Comparison of ENCODE assay signal across 19 cellular contexts in genomic region chr10:14698487-14699170, GRCh38.
DNase-seq lines count a peak whose midpoint lies in the region; ATAC-seq and TF ChIP-seq lines count a peak whose summit lies in the region.
"Had no signal": no experiment of that assay in that cellular context is flagged by ENCODE, and none has a peak within 500 bp of the region (broad histone marks: within the 10 kb centered on the region; RNA-seq: fewer than 3 reads in every experiment).

No MANE protein-coding gene starts in this region.

- no peak overlapping the region for H4K91ac ChIP-seq in trophoblast cell (ENCODE audit: low read depth, low read length)

- no CpG with 5 or more reads among the region's 8 CpGs for WGBS in trophoblast cell (ENCODE audit: extremely low coverage, insufficient coverage, insufficient read length)
- 66 to 71% methylated on average over 8 of the region's 8 CpGs for WGBS in heart right ventricle, 2 donors

- ATAC-seq in GM19035 (IDR thresholded peaks at IDR 0.05; ENCODE audit: unreplicated experiment) (no peak), HG03342 (IDR thresholded peaks at IDR 0.05; ENCODE audit: unreplicated experiment) (no peak), heart right ventricle (no peak)
- ATAC-seq: lower lobe of right lung had no signal

- H4K12ac ChIP-seq in trophoblast cell (ENCODE audit: low read depth, low read length) = no peak overlapping the region

- H3K4me2 ChIP-seq in MM.1S (ENCODE audit: low read depth, low read length) (no peak overlapping the region), trophoblast cell (ENCODE audit: low read length) (no peak overlapping the region)

- H3K4me3 ChIP-seq in GM12865 (ENCODE audit: low read depth, low read length) (no peak overlapping the region), MM.1S (ENCODE audit: low read length) (no peak overlapping the region), cardiac fibroblast (replicated peaks in 1 of 2; ENCODE audit: low read depth in 2 of 2, low read length in 2 of 2) (no peak overlapping the region), trophoblast cell (ENCODE audit: low read depth, low read length) (no peak overlapping the region), heart right ventricle (no peak overlapping the region)
- H3K4me3 ChIP-seq: lower lobe of right lung, upper lobe of left lung had no signal

- no peak overlapping the region for H3K18ac ChIP-seq in trophoblast cell (ENCODE audit: low read length)

- no peak overlapping the region for H3K14ac ChIP-seq in trophoblast cell (ENCODE audit: low read length)

- no peak overlapping the region for H2BK120ac ChIP-seq in trophoblast cell (ENCODE audit: insufficient read depth, low read length, poor library complexity)

- H2AFZ ChIP-seq in MM.1S (ENCODE audit: low read length) (no peak overlapping the region; the same call in 1 of the 2 replicates), trophoblast cell (ENCODE audit: insufficient read depth, low read length, poor library complexity) (no peak overlapping the region)

- no peak overlapping the region for H3K9ac ChIP-seq in MM.1S (ENCODE audit: low read length)
- peak overlapping the region; percentile 9 for H3K9ac ChIP-seq in trophoblast cell (ENCODE audit: low read length)

- no peaks in the 10 kb centered on the region for H3F3A ChIP-seq in MM.1S (ENCODE audit: insufficient read depth, low read length)

- H3K79me2 ChIP-seq in MM.1S (ENCODE audit: low read length) (no peaks in the 10 kb centered on the region), trophoblast cell (ENCODE audit: control insufficient read depth, insufficient read depth, low read length, poor library complexity) (no peaks in the 10 kb centered on the region)

- peaks cover 2% of the 10 kb centered on the region for H3K79me1 ChIP-seq in trophoblast cell (ENCODE audit: low read length)

- H4K20me1 ChIP-seq in MM.1S (ENCODE audit: insufficient read depth, low read length) = no peaks in the 10 kb centered on the region

- no peak overlapping the region for H4K8ac ChIP-seq in trophoblast cell (ENCODE audit: low read depth, low read length)

- no peaks in the 10 kb centered on the region for H3K9me2 ChIP-seq in MM.1S (replicated peaks; ENCODE audit: insufficient read depth, low read length)

- no peak overlapping the region for H2BK12ac ChIP-seq in trophoblast cell (ENCODE audit: low read length)

- H3K27me3 ChIP-seq in MM.1S (replicated peaks; ENCODE audit: insufficient read depth, low read length) (no peaks in the 10 kb centered on the region), trophoblast cell (ENCODE audit: insufficient read depth, low read length) (no peaks in the 10 kb centered on the region), heart right ventricle (no peaks in the 10 kb centered on the region)
- H3K27me3 ChIP-seq: upper lobe of left lung had no signal

- H3K27ac ChIP-seq in MM.1S (ENCODE audit: low read length) (no peak overlapping the region), trophoblast cell (ENCODE audit: low read depth, low read length) (no peak overlapping the region), heart right ventricle (no peak overlapping the region)
- H3K27ac ChIP-seq: lower lobe of right lung, upper lobe of left lung, VCaP had no signal

- no peak overlapping the region for H2BK5ac ChIP-seq in trophoblast cell (ENCODE audit: low read depth, low read length, poor library complexity)

- no peak for TF ChIP-seq CTCF in GM12865 (IDR thresholded peaks at IDR 0.05; ENCODE audit: insufficient read depth, low read depth, low read length, missing control alignments)
- no peak for TF ChIP-seq CTCF in MM.1S (IDR thresholded peaks at IDR 0.05; ENCODE audit: low read length)
- no peak for TF ChIP-seq CTCF in cardiac fibroblast (IDR thresholded peaks at IDR 0.05; ENCODE audit: low read depth, low read length)
- no peak for TF ChIP-seq CTCF in heart right ventricle (IDR thresholded peaks at IDR 0.05)

- DNase-seq in GM12865 (ENCODE audit: low read depth) = peak; percentile 34
- peak; percentile 16 for DNase-seq in MM.1S
- peak; percentile 31 to 33 for DNase-seq in cardiac fibroblast (ENCODE audit: low read depth in 2 of 2)
- DNase-seq in trophoblast cell = peak; percentile 48 to 62
- no peak for DNase-seq in heart right ventricle
- DNase-seq in activated CD8-positive, alpha-beta memory T cell treated with anti-CD3 and anti-CD28 coated beads for 24 hours = no peak
- DNase-seq: activated CD8-positive, alpha-beta memory T cell treated with anti-CD3 and anti-CD28 coated beads, Interleukin-2, amount 50 U/mL, for 48 hours; DMS79; effector CD8-positive, alpha-beta T cell; lower lobe of right lung; NCI-H1092; NCI-H524; nucleus accumbens; SHP77; stimulated activated CD4-positive, alpha-beta T cell treated with anti-CD3 and anti-CD28 coated beads, Interleukin-12 subunit alpha, Interleukin-12 subunit beta, amount 100 ng/mL, for 4 hours; upper lobe of left lung had no signal

- H3K23ac ChIP-seq in trophoblast cell (ENCODE audit: low read length) = no peak overlapping the region

- no peaks in the 10 kb centered on the region for H3K36me3 ChIP-seq in MM.1S (replicated peaks; ENCODE audit: insufficient read depth, low read length)
- H3K36me3 ChIP-seq in trophoblast cell (ENCODE audit: control insufficient read depth in 1 of 2, insufficient read depth in 2 of 2, low read length in 2 of 2) = no peaks in the 10 kb centered on the region
- no peaks in the 10 kb centered on the region for H3K36me3 ChIP-seq in heart right ventricle
- H3K36me3 ChIP-seq: lower lobe of right lung, upper lobe of left lung had no signal

- H3K4me1 ChIP-seq in MM.1S (ENCODE audit: low read length) (peaks cover 9% of the 10 kb centered on the region), trophoblast cell (ENCODE audit: control insufficient read depth in 1 of 2, insufficient read depth in 2 of 2, low read length in 2 of 2) (peaks cover 3 to 8% of the 10 kb centered on the region in 2 experiments), heart right ventricle (peaks cover 0 to 4% (median 0%) of the 10 kb centered on the region in 9 donors)
- H3K4me1 ChIP-seq: lower lobe of right lung, upper lobe of left lung had no signal

- intact Hi-C loops in heart right ventricle (cut with DNase I) = no loop called here

- no peak overlapping the region for H2AK5ac ChIP-seq in trophoblast cell (ENCODE audit: low read length)

- H3K4ac ChIP-seq in trophoblast cell (ENCODE audit: low read depth, low read length) = no peak overlapping the region

- H3K9me3 ChIP-seq in MM.1S (replicated peaks; ENCODE audit: insufficient read depth, low read length) (no peaks in the 10 kb centered on the region), trophoblast cell (ENCODE audit: insufficient read depth, low read depth, low read length) (no peaks in the 10 kb centered on the region), heart right ventricle (peaks cover 0 to 5% (median 0%) of the 10 kb centered on the region in 11 donors)
- H3K9me3 ChIP-seq: lower lobe of right lung, upper lobe of left lung had no signal

Comparison
In these comparisons a context has a peak if more than half of its experiments do, and no peak if none do; other contexts are left out.
1. DNase-seq: peak in GM12865 (single experiment), MM.1S (single experiment), cardiac fibroblast (2 of 2) and trophoblast cell (2 of 2); none in heart right ventricle (0 of 2) and activated CD8-positive, alpha-beta memory T cell treated with anti-CD3 and anti-CD28 coated beads for 24 hours (single experiment).